In the genomic region with DNA sequence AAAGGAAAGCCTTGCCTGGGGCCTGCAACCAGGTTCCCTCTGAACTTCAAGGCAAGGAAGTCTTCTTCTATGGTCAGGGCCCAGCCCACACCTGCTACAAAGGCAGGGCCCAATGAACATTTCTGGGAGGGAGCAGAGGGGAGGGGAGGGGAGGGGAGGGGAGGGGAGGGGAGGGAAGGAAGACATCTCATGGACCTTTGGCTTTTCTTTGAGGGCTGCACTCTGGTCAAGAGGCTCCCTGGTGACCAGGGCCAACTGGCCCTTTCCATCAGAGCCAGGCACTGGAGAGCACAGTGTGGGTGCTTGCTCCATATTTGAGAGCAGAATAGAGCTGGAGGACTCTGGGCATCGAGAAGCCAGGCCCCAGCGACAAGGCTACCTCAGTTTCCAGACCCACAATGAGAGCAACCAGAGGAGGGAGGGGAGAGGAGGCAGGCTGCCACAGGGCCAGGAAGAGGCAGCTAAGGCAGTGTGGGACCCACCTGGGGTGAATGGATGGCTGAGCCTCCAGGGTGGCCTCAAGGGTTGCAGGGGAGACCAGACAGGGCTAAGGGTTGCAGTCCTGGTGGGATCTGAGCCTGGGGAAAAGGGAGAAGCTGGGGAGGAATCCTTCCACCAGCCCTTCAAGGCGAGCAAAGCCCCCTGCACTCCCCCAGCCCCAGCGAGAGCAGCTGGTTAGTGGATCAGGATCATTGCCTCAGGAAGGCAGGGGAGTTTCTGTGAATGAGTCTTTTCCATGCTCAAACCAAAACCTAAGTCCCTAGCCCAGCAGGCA, we compare ENCODE assay signal across 9 cellular contexts.
DNase-seq lines count a peak whose midpoint lies in the region; ATAC-seq and TF ChIP-seq lines count a peak whose summit lies in the region.
"Had no signal": no experiment of that assay in that cellular context is flagged by ENCODE, and none has a peak within 500 bp of the region (broad histone marks: within the 10 kb centered on the region; RNA-seq: fewer than 3 reads in every experiment).

No MANE protein-coding gene starts in this region.

- no peak for ATAC-seq in activated CD8-positive, alpha-beta memory T cell treated with anti-CD3 and anti-CD28 coated beads, Interleukin-2, amount 10 ng/mL, durations not matched to agents 7 days and 5 days
- no peak for ATAC-seq in left lung
- no peak for ATAC-seq in omental fat pad (ENCODE audit: low FRiP score)

- CTCF ChIA-PET in activated CD8-positive, alpha-beta memory T cell treated with anti-CD3 and anti-CD28 coated beads, Interleukin-2, amount 10 ng/mL, durations not matched to agents 7 days and 5 days (lab: Charles Lee): interaction anchor here (0.9 to 1.0 kb wide), 2 partner anchors 36 to 37 kb away, joined by 3 to 4 read pairs; no protein-coding TSS in a partner anchor

- DNase-seq in activated CD8-positive, alpha-beta memory T cell treated with anti-CD3 and anti-CD28 coated beads, Interleukin-2, amount 10 ng/mL, durations not matched to agents 7 days and 5 days: no peak
- DNase-seq in activated CD8-positive, alpha-beta memory T cell treated with anti-CD3 and anti-CD28 coated beads, Interleukin-2, amount 50 U/mL, for 4 hours: no peak
- DNase-seq in left lung: no peak
- DNase-seq in D341Med (ENCODE audit: low spot score): no peak
- no peak for DNase-seq in omental fat pad (ENCODE audit: low spot score)

- peak overlapping the region; percentile 79 for H3K27ac ChIP-seq in angular gyrus (ENCODE audit: low read depth, low read length)
- H3K27ac ChIP-seq in layer of hippocampus (ENCODE audit: low read depth, low read length): peak overlapping the region; percentile 8
- peak overlapping the region; percentile 72 for H3K27ac ChIP-seq in temporal lobe (ENCODE audit: low read depth, low read length)
- H3K27ac ChIP-seq in left lung: no peak overlapping the region

- H3K27me3 Mint-ChIP-seq in activated CD8-positive, alpha-beta memory T cell treated with anti-CD3 and anti-CD28 coated beads, Interleukin-2, amount 10 ng/mL, durations not matched to agents 7 days and 5 days: peaks cover 3% of the 10 kb centered on the region

- no peaks in the 10 kb centered on the region for H3K36me3 Mint-ChIP-seq in activated CD8-positive, alpha-beta memory T cell treated with anti-CD3 and anti-CD28 coated beads, Interleukin-2, amount 10 ng/mL, durations not matched to agents 7 days and 5 days
- H3K36me3 Mint-ChIP-seq: memory B cell had no signal

- intact Hi-C loops in left lung (cut with DNase I): no loop called here

- no peaks in the 10 kb centered on the region for H3K9me3 Mint-ChIP-seq in activated CD8-positive, alpha-beta memory T cell treated with anti-CD3 and anti-CD28 coated beads, Interleukin-2, amount 10 ng/mL, durations not matched to agents 7 days and 5 days (ENCODE audit: low read depth)
- H3K9me3 Mint-ChIP-seq: memory B cell had no signal

- H3K9me3 ChIP-seq in left lung: no peaks in the 10 kb centered on the region

- H3K4me1 ChIP-seq in left lung: peaks cover 7 to 9% of the 10 kb centered on the region in 2 donors

- TF ChIP-seq CTCF in left lung (IDR thresholded peaks at IDR 0.05) (no peak), omental fat pad (IDR thresholded peaks at IDR 0.05) (no peak)

- H3K36me3 ChIP-seq in left lung: no peaks in the 10 kb centered on the region

- no peaks in the 10 kb centered on the region for H3K27me3 ChIP-seq in layer of hippocampus (ENCODE audit: control insufficient read depth, insufficient read depth, low read length)
- H3K27me3 ChIP-seq in left lung: no peaks in the 10 kb centered on the region

- no peak overlapping the region for H3K4me3 ChIP-seq in left lung

- H3K27ac Mint-ChIP-seq in activated CD8-positive, alpha-beta memory T cell treated with anti-CD3 and anti-CD28 coated beads, Interleukin-2, amount 10 ng/mL, durations not matched to agents 7 days and 5 days: peak overlapping the region; percentile 5
- H3K27ac Mint-ChIP-seq: memory B cell had no signal

- H3K4me3 Mint-ChIP-seq in activated CD8-positive, alpha-beta memory T cell treated with anti-CD3 and anti-CD28 coated beads, Interleukin-2, amount 10 ng/mL, durations not matched to agents 7 days and 5 days: no peak overlapping the region
- H3K4me3 Mint-ChIP-seq: memory B cell had no signal

- peaks cover 8% of the 10 kb centered on the region for H3K4me1 Mint-ChIP-seq in activated CD8-positive, alpha-beta memory T cell treated with anti-CD3 and anti-CD28 coated beads, Interleukin-2, amount 10 ng/mL, durations not matched to agents 7 days and 5 days
- H3K4me1 Mint-ChIP-seq: memory B cell had no signal

Comparison
In these comparisons a context has a peak if more than half of its experiments do, and no peak if none do; other contexts are left out.
1. H3K27ac ChIP-seq: peak in angular gyrus (single experiment), layer of hippocampus (single experiment) and temporal lobe (single experiment); none in left lung (0 of 2).